ENCODE assay signal across 1 cellular context in genomic region chr14:88554458-88555286, GRCh38.
TF ChIP-seq lines count a peak whose summit lies in the region.

Gene PTPN21, minus strand, starts transcription at chr14:88555007. Its CDS starts 4,590 bp downstream, at chr14:88550417.

TF ChIP-seq in HepG2, 621 proteins besides CTCF, POLR2A, EP300 and RAD21 (continued from another document and continues in another):
- TF ChIP-seq, protein P1, sequence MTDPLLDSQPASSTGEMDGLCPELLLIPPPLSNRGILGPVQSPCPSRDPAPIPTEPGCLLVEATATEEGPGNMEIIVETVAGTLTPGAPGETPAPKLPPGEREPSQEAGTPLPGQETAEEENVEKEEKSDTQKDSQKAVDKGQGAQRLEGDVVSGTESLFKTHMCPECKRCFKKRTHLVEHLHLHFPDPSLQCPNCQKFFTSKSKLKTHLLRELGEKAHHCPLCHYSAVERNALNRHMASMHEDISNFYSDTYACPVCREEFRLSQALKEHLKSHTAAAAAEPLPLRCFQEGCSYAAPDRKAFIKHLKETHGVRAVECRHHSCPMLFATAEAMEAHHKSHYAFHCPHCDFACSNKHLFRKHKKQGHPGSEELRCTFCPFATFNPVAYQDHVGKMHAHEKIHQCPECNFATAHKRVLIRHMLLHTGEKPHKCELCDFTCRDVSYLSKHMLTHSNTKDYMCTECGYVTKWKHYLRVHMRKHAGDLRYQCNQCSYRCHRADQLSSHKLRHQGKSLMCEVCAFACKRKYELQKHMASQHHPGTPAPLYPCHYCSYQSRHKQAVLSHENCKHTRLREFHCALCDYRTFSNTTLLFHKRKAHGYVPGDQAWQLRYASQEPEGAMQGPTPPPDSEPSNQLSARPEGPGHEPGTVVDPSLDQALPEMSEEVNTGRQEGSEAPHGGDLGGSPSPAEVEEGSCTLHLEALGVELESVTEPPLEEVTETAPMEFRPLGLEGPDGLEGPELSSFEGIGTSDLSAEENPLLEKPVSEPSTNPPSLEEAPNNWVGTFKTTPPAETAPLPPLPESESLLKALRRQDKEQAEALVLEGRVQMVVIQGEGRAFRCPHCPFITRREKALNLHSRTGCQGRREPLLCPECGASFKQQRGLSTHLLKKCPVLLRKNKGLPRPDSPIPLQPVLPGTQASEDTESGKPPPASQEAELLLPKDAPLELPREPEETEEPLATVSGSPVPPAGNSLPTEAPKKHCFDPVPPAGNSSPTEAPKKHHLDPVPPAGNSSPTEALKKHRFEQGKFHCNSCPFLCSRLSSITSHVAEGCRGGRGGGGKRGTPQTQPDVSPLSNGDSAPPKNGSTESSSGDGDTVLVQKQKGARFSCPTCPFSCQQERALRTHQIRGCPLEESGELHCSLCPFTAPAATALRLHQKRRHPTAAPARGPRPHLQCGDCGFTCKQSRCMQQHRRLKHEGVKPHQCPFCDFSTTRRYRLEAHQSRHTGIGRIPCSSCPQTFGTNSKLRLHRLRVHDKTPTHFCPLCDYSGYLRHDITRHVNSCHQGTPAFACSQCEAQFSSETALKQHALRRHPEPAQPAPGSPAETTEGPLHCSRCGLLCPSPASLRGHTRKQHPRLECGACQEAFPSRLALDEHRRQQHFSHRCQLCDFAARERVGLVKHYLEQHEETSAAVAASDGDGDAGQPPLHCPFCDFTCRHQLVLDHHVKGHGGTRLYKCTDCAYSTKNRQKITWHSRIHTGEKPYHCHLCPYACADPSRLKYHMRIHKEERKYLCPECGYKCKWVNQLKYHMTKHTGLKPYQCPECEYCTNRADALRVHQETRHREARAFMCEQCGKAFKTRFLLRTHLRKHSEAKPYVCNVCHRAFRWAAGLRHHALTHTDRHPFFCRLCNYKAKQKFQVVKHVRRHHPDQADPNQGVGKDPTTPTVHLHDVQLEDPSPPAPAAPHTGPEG (CRISPR knock-in tag; IDR thresholded peaks at IDR 0.05) = peak; percentile 100
- TF ChIP-seq ETV5 (CRISPR knock-in tag; IDR thresholded peaks at IDR 0.05; ENCODE audit: borderline replicate concordance) (peak; percentile 17; the same call in 1 of the 2 replicates), ZBTB21 (CRISPR knock-in tag; IDR thresholded peaks at IDR 0.05) (no peak), SMC3 (IDR thresholded peaks at IDR 0.05; ENCODE audit: low read length) (no peak), ZNF776 (CRISPR knock-in tag; IDR thresholded peaks at IDR 0.05) (0 out of 2 replicates have a peak, but pooled peaks have one; percentile 25), ZNF782 (CRISPR knock-in tag; IDR thresholded peaks at IDR 0.05; ENCODE audit: borderline replicate concordance) (no peak), KLF9 (CRISPR knock-in tag; IDR thresholded peaks at IDR 0.05; ENCODE audit: low read depth) (no peak), PATZ1 (CRISPR knock-in tag; IDR thresholded peaks at IDR 0.05) (peak; percentile 91), SKI (IDR thresholded peaks at IDR 0.05; ENCODE audit: partially characterized antibody) (peak; percentile 38), ZSCAN31 (CRISPR knock-in tag; IDR thresholded peaks at IDR 0.05; ENCODE audit: low read depth) (0 out of 2 replicates have a peak, but pooled peaks have one; percentile 47), ZNF292 (CRISPR knock-in tag; IDR thresholded peaks at IDR 0.05; ENCODE audit: borderline replicate concordance, low read depth) (no peak), ZNF574 (CRISPR knock-in tag; IDR thresholded peaks at IDR 0.05) (peak; percentile 44; the same call in 1 of the 2 replicates), ZNF354B (CRISPR knock-in tag; IDR thresholded peaks at IDR 0.05) (no peak), ZNF251 (CRISPR knock-in tag; IDR thresholded peaks at IDR 0.05) (no peak), SUZ12 (IDR thresholded peaks at IDR 0.05; ENCODE audit: low read depth, low read length) (no peak), ARID4A (CRISPR knock-in tag; IDR thresholded peaks at IDR 0.05; ENCODE audit: borderline replicate concordance) (peak; percentile 56; the same call in 1 of the 2 replicates), POLR2G (IDR thresholded peaks at IDR 0.05; ENCODE audit: low read depth, low read length) (peak; percentile 64), KLF13 (CRISPR knock-in tag; IDR thresholded peaks at IDR 0.05) (no peak), CC2D1A (CRISPR knock-in tag; IDR thresholded peaks at IDR 0.05) (no peak), ATF7 (IDR thresholded peaks at IDR 0.05) (no peak), ATF7 (CRISPR knock-in tag; IDR thresholded peaks at IDR 0.05) (peak; percentile 84), POGZ (CRISPR knock-in tag; IDR thresholded peaks at IDR 0.05) (no peak), ZFY (CRISPR knock-in tag; IDR thresholded peaks at IDR 0.05) (peak; percentile 74), ZNF496 (CRISPR knock-in tag; IDR thresholded peaks at IDR 0.05; ENCODE audit: insufficient replicate concordance) (no peak)
- TF ChIP-seq, protein P2, sequence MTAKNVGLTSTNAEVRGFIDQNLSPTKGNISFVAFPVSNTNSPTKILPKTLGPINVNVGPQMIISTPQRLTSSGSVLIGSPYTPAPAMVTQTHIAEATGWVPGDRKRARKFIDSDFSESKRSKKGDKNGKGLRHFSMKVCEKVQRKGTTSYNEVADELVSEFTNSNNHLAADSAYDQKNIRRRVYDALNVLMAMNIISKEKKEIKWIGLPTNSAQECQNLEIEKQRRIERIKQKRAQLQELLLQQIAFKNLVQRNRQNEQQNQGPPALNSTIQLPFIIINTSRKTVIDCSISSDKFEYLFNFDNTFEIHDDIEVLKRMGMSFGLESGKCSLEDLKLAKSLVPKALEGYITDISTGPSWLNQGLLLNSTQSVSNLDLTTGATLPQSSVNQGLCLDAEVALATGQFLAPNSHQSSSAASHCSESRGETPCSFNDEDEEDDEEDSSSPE (CRISPR knock-in tag; IDR thresholded peaks at IDR 0.05) = peak; percentile 24; the same call in 1 of the 2 replicates
- TF ChIP-seq, protein P3, sequence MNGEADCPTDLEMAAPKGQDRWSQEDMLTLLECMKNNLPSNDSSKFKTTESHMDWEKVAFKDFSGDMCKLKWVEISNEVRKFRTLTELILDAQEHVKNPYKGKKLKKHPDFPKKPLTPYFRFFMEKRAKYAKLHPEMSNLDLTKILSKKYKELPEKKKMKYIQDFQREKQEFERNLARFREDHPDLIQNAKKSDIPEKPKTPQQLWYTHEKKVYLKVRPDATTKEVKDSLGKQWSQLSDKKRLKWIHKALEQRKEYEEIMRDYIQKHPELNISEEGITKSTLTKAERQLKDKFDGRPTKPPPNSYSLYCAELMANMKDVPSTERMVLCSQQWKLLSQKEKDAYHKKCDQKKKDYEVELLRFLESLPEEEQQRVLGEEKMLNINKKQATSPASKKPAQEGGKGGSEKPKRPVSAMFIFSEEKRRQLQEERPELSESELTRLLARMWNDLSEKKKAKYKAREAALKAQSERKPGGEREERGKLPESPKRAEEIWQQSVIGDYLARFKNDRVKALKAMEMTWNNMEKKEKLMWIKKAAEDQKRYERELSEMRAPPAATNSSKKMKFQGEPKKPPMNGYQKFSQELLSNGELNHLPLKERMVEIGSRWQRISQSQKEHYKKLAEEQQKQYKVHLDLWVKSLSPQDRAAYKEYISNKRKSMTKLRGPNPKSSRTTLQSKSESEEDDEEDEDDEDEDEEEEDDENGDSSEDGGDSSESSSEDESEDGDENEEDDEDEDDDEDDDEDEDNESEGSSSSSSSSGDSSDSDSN (CRISPR knock-in tag; IDR thresholded peaks at IDR 0.05) = peak; percentile 67; the same call in 1 of the 2 replicates
- TF ChIP-seq, protein P4, sequence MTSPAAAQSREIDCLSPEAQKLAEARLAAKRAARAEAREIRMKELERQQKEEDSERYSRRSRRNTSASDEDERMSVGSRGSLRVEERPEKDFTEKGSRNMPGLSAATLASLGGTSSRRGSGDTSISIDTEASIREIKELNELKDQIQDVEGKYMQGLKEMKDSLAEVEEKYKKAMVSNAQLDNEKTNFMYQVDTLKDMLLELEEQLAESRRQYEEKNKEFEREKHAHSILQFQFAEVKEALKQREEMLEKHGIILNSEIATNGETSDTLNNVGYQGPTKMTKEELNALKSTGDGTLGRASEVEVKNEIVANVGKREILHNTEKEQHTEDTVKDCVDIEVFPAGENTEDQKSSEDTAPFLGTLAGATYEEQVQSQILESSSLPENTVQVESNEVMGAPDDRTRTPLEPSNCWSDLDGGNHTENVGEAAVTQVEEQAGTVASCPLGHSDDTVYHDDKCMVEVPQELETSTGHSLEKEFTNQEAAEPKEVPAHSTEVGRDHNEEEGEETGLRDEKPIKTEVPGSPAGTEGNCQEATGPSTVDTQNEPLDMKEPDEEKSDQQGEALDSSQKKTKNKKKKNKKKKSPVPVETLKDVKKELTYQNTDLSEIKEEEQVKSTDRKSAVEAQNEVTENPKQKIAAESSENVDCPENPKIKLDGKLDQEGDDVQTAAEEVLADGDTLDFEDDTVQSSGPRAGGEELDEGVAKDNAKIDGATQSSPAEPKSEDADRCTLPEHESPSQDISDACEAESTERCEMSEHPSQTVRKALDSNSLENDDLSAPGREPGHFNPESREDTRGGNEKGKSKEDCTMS (CRISPR knock-in tag; conservative IDR thresholded peaks at IDR 0.05) = no peak
- TF ChIP-seq, protein P5, sequence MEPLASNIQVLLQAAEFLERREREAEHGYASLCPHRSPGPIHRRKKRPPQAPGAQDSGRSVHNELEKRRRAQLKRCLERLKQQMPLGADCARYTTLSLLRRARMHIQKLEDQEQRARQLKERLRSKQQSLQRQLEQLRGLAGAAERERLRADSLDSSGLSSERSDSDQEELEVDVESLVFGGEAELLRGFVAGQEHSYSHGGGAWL (CRISPR knock-in tag; IDR thresholded peaks at IDR 0.05) = 0 out of 2 replicates have a peak, but pooled peaks have one; percentile 47
- TF ChIP-seq, protein P6, sequence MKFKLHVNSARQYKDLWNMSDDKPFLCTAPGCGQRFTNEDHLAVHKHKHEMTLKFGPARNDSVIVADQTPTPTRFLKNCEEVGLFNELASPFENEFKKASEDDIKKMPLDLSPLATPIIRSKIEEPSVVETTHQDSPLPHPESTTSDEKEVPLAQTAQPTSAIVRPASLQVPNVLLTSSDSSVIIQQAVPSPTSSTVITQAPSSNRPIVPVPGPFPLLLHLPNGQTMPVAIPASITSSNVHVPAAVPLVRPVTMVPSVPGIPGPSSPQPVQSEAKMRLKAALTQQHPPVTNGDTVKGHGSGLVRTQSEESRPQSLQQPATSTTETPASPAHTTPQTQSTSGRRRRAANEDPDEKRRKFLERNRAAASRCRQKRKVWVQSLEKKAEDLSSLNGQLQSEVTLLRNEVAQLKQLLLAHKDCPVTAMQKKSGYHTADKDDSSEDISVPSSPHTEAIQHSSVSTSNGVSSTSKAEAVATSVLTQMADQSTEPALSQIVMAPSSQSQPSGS (CRISPR knock-in tag; IDR thresholded peaks at IDR 0.05) = peak; percentile 84; the same call in 1 of the 2 replicates
